20 cellular contexts compared by ENCODE assay signal in genomic region chr6:113301651-113302050, GRCh38.
"Had no signal": no experiment of that assay in that cellular context is flagged by ENCODE, and none has a peak within 500 bp of the region (broad histone marks: within the 10 kb centered on the region; RNA-seq: fewer than 3 reads in every experiment).

No MANE protein-coding gene starts in this region.

- H3K27ac ChIP-seq: esophagus muscularis mucosa, left lung, pancreas, psoas muscle, right atrium auricular region, upper lobe of left lung had no signal

- H3K4me1 ChIP-seq: esophagus muscularis mucosa, left lung, pancreas, psoas muscle, right atrium auricular region, upper lobe of left lung had no signal

- ATAC-seq: activated CD8-positive, alpha-beta memory T cell treated with anti-CD3 and anti-CD28 coated beads, Interleukin-2, amount 10 ng/mL, durations not matched to agents 7 days and 5 days; activated CD8-positive, alpha-beta T cell treated with anti-CD3 and anti-CD28 coated beads for 36 hours; left lung; natural killer cell; pancreas; psoas muscle; stimulated activated naive CD8-positive, alpha-beta T cell treated with anti-CD3 and anti-CD28 coated beads, Interleukin-15, Interleukin-2, amounts not matched to agents 100 U/mL and 50 U/mL, for 24 hours; T-helper 17 cell had no signal

- H3K9me3 ChIP-seq: esophagus muscularis mucosa, left lung, pancreas, psoas muscle, right atrium auricular region, upper lobe of left lung had no signal

- DNase-seq: activated CD4-positive, alpha-beta T cell treated with anti-CD3 and anti-CD28 coated beads for 48 hours; activated CD4-positive, CD25-positive, alpha-beta regulatory T cell; activated CD8-positive, alpha-beta memory T cell treated with anti-CD3 and anti-CD28 coated beads, Interleukin-2, amount 10 ng/mL, durations not matched to agents 7 days and 5 days; activated CD8-positive, alpha-beta T cell treated with anti-CD3 and anti-CD28 coated beads for 36 hours; activated effector memory CD4-positive, alpha-beta T cell treated with anti-CD3 and anti-CD28 coated beads, Interleukin-2, amount 50 U/mL, for 16 hours; activated naive CD4-positive, alpha-beta T cell treated with anti-CD3 and anti-CD28 coated beads, Interleukin-2, amount 10 ng/mL, durations not matched to agents 7 days and 5 days; activated T-cell treated with anti-CD3 and anti-CD28 coated beads for 4 hours; effector memory CD4-positive, alpha-beta T cell; left lung; natural killer cell; pancreas; psoas muscle; stimulated activated CD4-positive, alpha-beta T cell treated with anti-CD3 and anti-CD28 coated beads, Interleukin-12 subunit alpha, Interleukin-12 subunit beta, amount 100 ng/mL, for 4 hours; stimulated activated CD4-positive, alpha-beta T cell treated with anti-CD3 and anti-CD28 coated beads, Interleukin-4, amount 100 ng/mL, for 4 hours; stimulated activated naive CD8-positive, alpha-beta T cell treated with anti-CD3 and anti-CD28 coated beads, Interleukin-15, Interleukin-2, amounts not matched to agents 100 U/mL and 50 U/mL, for 24 hours; SW 1271; T-helper 17 cell; upper lobe of left lung had no signal

- H3K4me3 ChIP-seq: esophagus muscularis mucosa, left lung, pancreas, psoas muscle, right atrium auricular region, upper lobe of left lung had no signal

- H3K27me3 ChIP-seq: esophagus muscularis mucosa, left lung, pancreas, right atrium auricular region, upper lobe of left lung had no signal

- H3K36me3 ChIP-seq: esophagus muscularis mucosa, left lung, pancreas, right atrium auricular region, upper lobe of left lung had no signal
